In genomic region chr6:3251462-3252314, GRCh38 we compare ENCODE assay signal across 9 cellular contexts. TPM values are rescaled to one million over a fixed set of nuclear protein-coding genes. Genes with fewer than 3 reads are reported as not detected.
A peak's percentile ranks its signal among the peaks of the same experiment; 100 is the strongest.
DNase-seq lines count a peak whose midpoint lies in the region; ATAC-seq and TF ChIP-seq lines count a peak whose summit lies in the region.
"Had no signal": no experiment of that assay in that cellular context is flagged by ENCODE, and none has a peak within 500 bp of the region (broad histone marks: within the 10 kb centered on the region; RNA-seq: fewer than 3 reads in every experiment).

No MANE protein-coding gene starts in this region.

- ATAC-seq in GM21786 (IDR thresholded peaks at IDR 0.05; ENCODE audit: unreplicated experiment) = peak; percentile 69

- POLR2A ChIA-PET in Caco-2 (lab: Charles Lee) = interaction anchor here (0.6 kb wide), 1 partner anchor 231 kb away, joined by 3 read pairs; no protein-coding TSS in a partner anchor

- CTCF ChIA-PET in Caco-2 (lab: Charles Lee) = interaction anchor here (0.5 to 2.6 kb wide), 20 partner anchors 8 to 1640 kb away, joined by 3 to 14 read pairs (median 4); partner anchors contain the start of genes BPHL, RIPK1 and TUBB2A

- TF ChIP-seq CTCF in Caco-2 (IDR thresholded peaks at IDR 0.05; ENCODE audit: insufficient read depth in 1 of 2, low read depth in 1 of 2, low read length in 1 of 2, severe bottlenecking in 1 of 2, unreplicated experiment in 1 of 2) (peak; percentile 95 to 96), transverse colon (IDR thresholded peaks at IDR 0.05) (peak; percentile 94 to 99 (median 98))

- intact Hi-C loops in Caco-2 (cut with micrococcal nuclease; ENCODE audit: unreplicated experiment) = loop anchor here (1.0 to 2.0 kb wide), 3 partner anchors 23 to 133 kb away; partner anchors contain the start of gene BPHL
- intact Hi-C loops in posterior cingulate gyrus (cut with DNase I) = loop anchor here (2.0 to 10.0 kb wide), 3 partner anchors 89 to 257 kb away; partner anchors contain the start of gene NQO2
- intact Hi-C loops in transverse colon (cut with DNase I; ENCODE audit: low total_unique reads) = loop anchor here (5.0 kb wide), 2 partner anchors 89 to 124 kb away; no protein-coding TSS in a partner anchor

- H3K4me1 Mint-ChIP-seq in Caco-2 (ENCODE audit: low read depth, unreplicated experiment) = peaks cover 5% of the 10 kb centered on the region

- WGBS in transverse colon (ENCODE audit: low coverage in 1 of 2), 2 donors = 37 to 81% methylated on average over 8 to 20 of the region's 20 CpGs

- TF ChIP-seq EP300 in transverse colon (IDR thresholded peaks at IDR 0.05; ENCODE audit: low read depth) = no peak

- in situ Hi-C loops in transverse colon (cut with MboI; ENCODE audit: low pct_ligation_motif_present in 1 of 4, low pct_unique_long_range_greater_than_20kb in 1 of 4, low sequenced_read_pairs in 3 of 4) = loop anchor here in 3 of 4 donors (5.0 to 10.0 kb wide), 3 partner anchors 124 to 129 kb away; no protein-coding TSS in a partner anchor

- H3K36me3 ChIP-seq in Caco-2 (ENCODE audit: control insufficient read depth, insufficient read depth, low read length) = no peaks in the 10 kb centered on the region
- no peaks in the 10 kb centered on the region for H3K36me3 ChIP-seq in transverse colon

- peak overlapping the region; percentile 59 for H3K4me3 Mint-ChIP-seq in Caco-2 (ENCODE audit: unreplicated experiment)
- H3K4me3 Mint-ChIP-seq: activated naive CD4-positive, alpha-beta T cell treated with anti-CD3 and anti-CD28 coated beads, Interleukin-2, amount 50 U/mL, for 24 hours had no signal

- H3K27me3 ChIP-seq in Caco-2 (replicated peaks; ENCODE audit: control insufficient read depth, insufficient read depth, low read length) (no peaks in the 10 kb centered on the region; the same call in 1 of the 2 replicates), transverse colon (no peaks in the 10 kb centered on the region)

- H3K9me3 ChIP-seq in Caco-2 = no peaks in the 10 kb centered on the region
- H3K9me3 ChIP-seq in transverse colon = no peaks in the 10 kb centered on the region

- BruUV-seq in Caco-2 (replicated peaks; lab: Mats Ljungman, UMichigan) = no TSS peak

- peaks cover 12% of the 10 kb centered on the region for H3K36me3 Mint-ChIP-seq in Caco-2 (ENCODE audit: insufficient read depth, unreplicated experiment)
- H3K36me3 Mint-ChIP-seq: activated naive CD4-positive, alpha-beta T cell treated with anti-CD3 and anti-CD28 coated beads, Interleukin-2, amount 50 U/mL, for 24 hours had no signal

- H3K4me1 ChIP-seq in Caco-2 (peaks cover 18% of the 10 kb centered on the region), transverse colon (peaks cover 0 to 21% (median 11%) of the 10 kb centered on the region in 4 donors)

- no peaks in the 10 kb centered on the region for H3K9me3 Mint-ChIP-seq in Caco-2 (ENCODE audit: unreplicated experiment)
- H3K9me3 Mint-ChIP-seq: activated naive CD4-positive, alpha-beta T cell treated with anti-CD3 and anti-CD28 coated beads, Interleukin-2, amount 50 U/mL, for 24 hours had no signal

- no peak overlapping the region for H3K27ac ChIP-seq in transverse colon

- DNase-seq in Caco-2 (peak; percentile 84 to 91), NAMALWA (ENCODE audit: low spot score) (peak; percentile 80), SK-N-DZ (ENCODE audit: low spot score) (peak; percentile 88), globus pallidus (ENCODE audit: low spot score) (peak; percentile 77), posterior cingulate gyrus (peak; percentile 82 to 97 (median 90)), transverse colon (peak; percentile 90)
- DNase-seq in activated naive CD4-positive, alpha-beta T cell treated with Interleukin-2 at 50 U/mL for 16 hours = peak; percentile 84

- TF ChIP-seq POLR2A in transverse colon (IDR thresholded peaks at IDR 0.05) = no peak

- peak overlapping the region; percentile 31 for H3K27ac Mint-ChIP-seq in Caco-2 (ENCODE audit: unreplicated experiment)
- H3K27ac Mint-ChIP-seq: activated naive CD4-positive, alpha-beta T cell treated with anti-CD3 and anti-CD28 coated beads, Interleukin-2, amount 50 U/mL, for 24 hours had no signal

- H3K4me3 ChIP-seq in Caco-2 (ENCODE audit: low read depth, low read length) (no peak overlapping the region), transverse colon (no peak overlapping the region)

- no peaks in the 10 kb centered on the region for H3K27me3 Mint-ChIP-seq in Caco-2 (ENCODE audit: insufficient read depth, unreplicated experiment)

RNA-seq across cellular contexts. Expression of gene PSMG4, which starts 7.1 kb away (rescaled TPM):
- 20.9 and 21.3 TPM in 2 replicates for total RNA-seq in Caco-2 (2022)
- polyA plus RNA-seq in SK-N-DZ (2014; cell fraction: cytosol; rRNA removed) = 33.9 and 48.5 TPM in 2 replicates
- polyA plus RNA-seq in SK-N-DZ (2014; cell fraction: nucleus; rRNA removed) = 52.4 and 61.1 TPM in 2 replicates
- 10 to 100 TPM; 10.1 to 22.7 (median 16.7) TPM for total RNA-seq in transverse colon

RNA-seq across cellular contexts. Expression of gene TUBB2B, which starts 24.2 kb away (rescaled TPM):
- total RNA-seq in Caco-2 (2022) (143 and 150 TPM in 2 replicates), transverse colon (10 to 100 TPM in 2 of 4 donors, 1 to 10 TPM in 2; 2.9 to 14.9 (median 9.4) TPM)
- polyA plus RNA-seq in SK-N-DZ (2014; cell fraction: cytosol; rRNA removed) = 757 and 774 TPM in 2 replicates
- 230 and 363 TPM in 2 replicates for polyA plus RNA-seq in SK-N-DZ (2014; cell fraction: nucleus; rRNA removed)
